1 cellular context compared by ENCODE assay signal in the genomic region with DNA sequence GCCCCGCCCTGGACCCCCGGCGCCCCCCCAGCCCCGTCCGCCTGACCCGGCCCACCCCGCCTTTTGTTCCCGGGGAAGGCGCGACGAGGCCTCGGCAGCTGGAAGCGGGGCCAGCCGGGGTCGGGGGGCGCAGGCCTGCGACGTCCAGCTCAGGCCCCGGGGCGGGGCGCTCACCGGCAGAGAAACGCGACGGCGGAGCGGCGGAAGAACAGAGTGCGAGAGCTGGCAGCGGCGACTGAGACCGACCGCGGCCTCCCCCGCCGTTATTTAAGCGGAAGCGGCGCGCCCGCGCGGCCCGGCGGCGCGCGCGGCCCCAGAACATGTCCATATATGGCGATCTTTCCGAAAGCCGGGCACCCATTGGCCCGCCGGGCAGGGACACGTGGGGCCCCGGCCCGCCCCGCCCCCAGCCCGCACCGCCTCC.
A peak's percentile ranks its signal among the peaks of the same experiment; 100 is the strongest.
TF ChIP-seq lines count a peak whose summit lies in the region.

ACTG1 (minus strand) TSS at position 240 of the 424 bp plus-strand sequence. CDS start 445 bp downstream, outside the sequence.

TF ChIP-seq in GM23338, 12 proteins besides CTCF, POLR2A, EP300 and RAD21 (continued from another document):
- TF ChIP-seq ZNF462 (CRISPR knock-in tag; IDR thresholded peaks at IDR 0.05) (no peak), NANOG (IDR thresholded peaks at IDR 0.05; ENCODE audit: borderline replicate concordance) (no peak), POLR2AphosphoS5 (IDR thresholded peaks at IDR 0.05; ENCODE audit: low read depth) (peak; percentile 93), EZH2phosphoT487 (IDR thresholded peaks at IDR 0.05; ENCODE audit: unreplicated experiment) (no peak), EZH2 (IDR thresholded peaks at IDR 0.05; ENCODE audit: low read depth, unreplicated experiment) (no peak), ZNF114 (CRISPR knock-in tag; IDR thresholded peaks at IDR 0.05) (no peak), STAT1 (IDR thresholded peaks at IDR 0.05; ENCODE audit: unreplicated experiment) (no peak), ZNF331 (CRISPR knock-in tag; IDR thresholded peaks at IDR 0.05; ENCODE audit: low read depth) (no peak)
- TF ChIP-seq, protein P1, sequence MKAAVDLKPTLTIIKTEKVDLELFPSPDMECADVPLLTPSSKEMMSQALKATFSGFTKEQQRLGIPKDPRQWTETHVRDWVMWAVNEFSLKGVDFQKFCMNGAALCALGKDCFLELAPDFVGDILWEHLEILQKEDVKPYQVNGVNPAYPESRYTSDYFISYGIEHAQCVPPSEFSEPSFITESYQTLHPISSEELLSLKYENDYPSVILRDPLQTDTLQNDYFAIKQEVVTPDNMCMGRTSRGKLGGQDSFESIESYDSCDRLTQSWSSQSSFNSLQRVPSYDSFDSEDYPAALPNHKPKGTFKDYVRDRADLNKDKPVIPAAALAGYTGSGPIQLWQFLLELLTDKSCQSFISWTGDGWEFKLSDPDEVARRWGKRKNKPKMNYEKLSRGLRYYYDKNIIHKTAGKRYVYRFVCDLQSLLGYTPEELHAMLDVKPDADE (IDR thresholded peaks at IDR 0.05) = peak; percentile 26; the same call in 1 of the 2 replicates
TF ChIP-seq in GM23338: peak in this region for 2.
